Comparison of ENCODE assay signal across 8 cellular contexts in genomic region chr5:75566710-75567309, GRCh38. TPM values are rescaled to one million over a fixed set of nuclear protein-coding genes. Genes with fewer than 3 reads are reported as not detected.
A peak's percentile ranks its signal among the peaks of the same experiment; 100 is the strongest.
DNase-seq lines count a peak whose midpoint lies in the region; TF ChIP-seq lines count a peak whose summit lies in the region.

No MANE protein-coding gene starts in this region.

- peak; percentile 51 for DNase-seq in GM13976 (ENCODE audit: low spot score)
- peak; percentile 30 for DNase-seq in activated CD4-positive, alpha-beta memory T cell treated with anti-CD3 and anti-CD28 coated beads, Interleukin-2, amount 10 ng/mL, durations not matched to agents 7 days and 5 days
- DNase-seq in fibroblast of the conjunctiva (ENCODE audit: low read depth) = peak; percentile 83
- DNase-seq in sigmoid colon = no peak
- DNase-seq in NCI-H2107 treated with DMSO at 0.1 percent for 48 hours (lab: John Stamatoyannopoulos, UW; ENCODE audit: unreplicated experiment) = no peak
- no peak for DNase-seq in COR-L47 (lab: John Stamatoyannopoulos, UW)

- in situ Hi-C loops in GM13976 (cut with MboI; ENCODE audit: low sequenced_read_pairs, unreplicated experiment) = no loop called here

- peaks cover 25% of the 10 kb centered on the region for H3K9me3 Mint-ChIP-seq in activated CD4-positive, alpha-beta memory T cell treated with anti-CD3 and anti-CD28 coated beads, Interleukin-2, amount 10 ng/mL, durations not matched to agents 7 days and 5 days

- H3K27ac Mint-ChIP-seq in activated CD4-positive, alpha-beta memory T cell treated with anti-CD3 and anti-CD28 coated beads, Interleukin-2, amount 10 ng/mL, durations not matched to agents 7 days and 5 days = peak overlapping the region; percentile 78

- H3K4me2 ChIP-seq in Loucy (ENCODE audit: low read depth, low read length, poor library complexity, severe bottlenecking) = peak overlapping the region; percentile 68

- H3K36me3 Mint-ChIP-seq in activated CD4-positive, alpha-beta memory T cell treated with anti-CD3 and anti-CD28 coated beads, Interleukin-2, amount 10 ng/mL, durations not matched to agents 7 days and 5 days (ENCODE audit: low read depth) = peaks cover 69% of the 10 kb centered on the region

- H2AFZ ChIP-seq in Loucy (ENCODE audit: low read length) = no peak overlapping the region

- H3K27ac ChIP-seq in HEK293 (ENCODE audit: extremely low read depth, low read depth, low read length) = no peak overlapping the region
- H3K27ac ChIP-seq in sigmoid colon = peak overlapping the region; percentile 57 to 75 (median 68)

- H3K9ac ChIP-seq in Loucy (ENCODE audit: low read depth, low read length, poor library complexity, severe bottlenecking) = peak overlapping the region; percentile 33

- no peaks in the 10 kb centered on the region for H3K9me3 ChIP-seq in HEK293 (ENCODE audit: control insufficient read depth, insufficient read depth, low read depth, low read length)
- H3K9me3 ChIP-seq in Loucy (ENCODE audit: insufficient read depth, low read depth, low read length) = no peaks in the 10 kb centered on the region
- no peaks in the 10 kb centered on the region for H3K9me3 ChIP-seq in sigmoid colon

- H3K4me1 ChIP-seq in HEK293 (ENCODE audit: control insufficient read depth, insufficient read depth, low read length) (peaks cover 7% of the 10 kb centered on the region), Loucy (ENCODE audit: insufficient read depth, low read length, poor library complexity, severe bottlenecking) (peaks cover 29% of the 10 kb centered on the region), sigmoid colon (peaks cover 0 to 30% (median 25%) of the 10 kb centered on the region in 4 donors)

- peaks cover 48% of the 10 kb centered on the region for H3K79me2 ChIP-seq in Loucy (ENCODE audit: insufficient read depth, low read length)

- no peaks in the 10 kb centered on the region for H3F3A ChIP-seq in Loucy (ENCODE audit: low read depth)

- 62 to 83% methylated on average over 6 of the region's 6 CpGs for WGBS in sigmoid colon, 2 donors

- CTCF ChIA-PET in HEK293 (lab: Yijun Ruan, JAX) = no interaction called here
- CTCF ChIA-PET in activated CD4-positive, alpha-beta memory T cell treated with anti-CD3 and anti-CD28 coated beads, Interleukin-2, amount 10 ng/mL, durations not matched to agents 7 days and 5 days (lab: Charles Lee) = no interaction called here

- intact Hi-C loops in sigmoid colon (cut with DNase I) = loop anchor here (5.0 kb wide), 1 partner anchor 55 kb away; the partner anchor contains the start of genes CERT1 and POLK

- H3K27me3 Mint-ChIP-seq in activated CD4-positive, alpha-beta memory T cell treated with anti-CD3 and anti-CD28 coated beads, Interleukin-2, amount 10 ng/mL, durations not matched to agents 7 days and 5 days = no peaks in the 10 kb centered on the region

- POLR2A ChIA-PET in HEK293 (lab: Yijun Ruan, JAX) = interaction anchor here (1.3 to 2.0 kb wide), 3 partner anchors 150 to 330 kb away, joined by 3 to 7 read pairs (median 5); partner anchors contain the start of genes ANKRD31, HMGCR and POC5
- POLR2A ChIA-PET in activated CD4-positive, alpha-beta memory T cell treated with anti-CD3 and anti-CD28 coated beads, Interleukin-2, amount 10 ng/mL, durations not matched to agents 7 days and 5 days (lab: Charles Lee) = interaction anchor here (1.0 to 2.9 kb wide), 4 partner anchors 23 to 150 kb away, joined by 3 to 11 read pairs (median 3); partner anchors contain the start of genes CERT1, POC5 and POLK

- H3K4me3 Mint-ChIP-seq in activated CD4-positive, alpha-beta memory T cell treated with anti-CD3 and anti-CD28 coated beads, Interleukin-2, amount 10 ng/mL, durations not matched to agents 7 days and 5 days = peak overlapping the region; percentile 68

- peaks cover 7% of the 10 kb centered on the region for H4K20me1 ChIP-seq in Loucy (ENCODE audit: insufficient read depth, low read length, poor library complexity, severe bottlenecking)

- TF ChIP-seq EP300 in sigmoid colon (IDR thresholded peaks at IDR 0.05) = no peak

- peaks cover 29% of the 10 kb centered on the region for H3K4me1 Mint-ChIP-seq in activated CD4-positive, alpha-beta memory T cell treated with anti-CD3 and anti-CD28 coated beads, Interleukin-2, amount 10 ng/mL, durations not matched to agents 7 days and 5 days

- no peak for TF ChIP-seq POLR2A in sigmoid colon (IDR thresholded peaks at IDR 0.05)

- peaks cover 0 to 5% of the 10 kb centered on the region in 2 experiments; a peak in 1 of 3 replicates for H3K36me3 ChIP-seq in HEK293 (ENCODE audit: control insufficient read depth in 2 of 2, insufficient read depth in 1 of 2, low read length in 2 of 2)
- H3K36me3 ChIP-seq in Loucy (ENCODE audit: insufficient read depth, low read length) = peaks cover 17% of the 10 kb centered on the region; the same call in 1 of the 2 replicates
- H3K36me3 ChIP-seq in sigmoid colon = peaks cover 0 to 6% (median 0%) of the 10 kb centered on the region in 4 donors

- H3K27me3 ChIP-seq in Loucy (ENCODE audit: insufficient read depth, low read length, poor library complexity, severe bottlenecking) = no peaks in the 10 kb centered on the region
- no peaks in the 10 kb centered on the region for H3K27me3 ChIP-seq in sigmoid colon

- no peaks in the 10 kb centered on the region for H3K9me2 ChIP-seq in Loucy (replicated peaks; ENCODE audit: low read depth, low read length)

- no peak for TF ChIP-seq CTCF in GM13976 (IDR thresholded peaks at IDR 0.05; ENCODE audit: borderline replicate concordance, control extremely low read depth, extremely low read depth, insufficient read depth, missing control alignments)
- TF ChIP-seq CTCF in HEK293 (tag by site-specific recombination; IDR thresholded peaks at IDR 0.05) = no peak
- no peak for TF ChIP-seq CTCF in Loucy (conservative IDR thresholded peaks at IDR 0.05; ENCODE audit: low read length)
- TF ChIP-seq CTCF in sigmoid colon (IDR thresholded peaks at IDR 0.05) = no peak

- H3K4me3 ChIP-seq in HEK293 (ENCODE audit: low read depth, low read length) (peak overlapping the region; percentile 25), Loucy (ENCODE audit: low read length, poor library complexity, severe bottlenecking) (peak overlapping the region; percentile 45), sigmoid colon (no peak overlapping the region)

TF ChIP-seq in HEK293, 187 proteins besides CTCF, POLR2A, EP300 and RAD21 (continues in another document):
- TF ChIP-seq ZNF639 (tag by site-specific recombination; IDR thresholded peaks at IDR 0.05) = no peak
- no peak for TF ChIP-seq ZNF280C (tag by site-specific recombination; IDR thresholded peaks at IDR 0.05)
- TF ChIP-seq ZNF18 (tag by site-specific recombination; IDR thresholded peaks at IDR 0.05) = no peak
- 0 out of 2 replicates have a peak, but pooled peaks have one; percentile 16 for TF ChIP-seq IKZF3 (tag by site-specific recombination; IDR thresholded peaks at IDR 0.05)
- peak; percentile 7 for TF ChIP-seq SETDB1 (IDR thresholded peaks at IDR 0.05; ENCODE audit: insufficient read length, low read length)

RNA-seq across cellular contexts. Expression of gene ANKDD1B, which starts 44.4 kb away (rescaled TPM):
- total RNA-seq in activated CD4-positive, alpha-beta memory T cell treated with anti-CD3 and anti-CD28 coated beads, Interleukin-2, amount 10 ng/mL, durations not matched to agents 7 days and 5 days = under 1 TPM in 1 of 2 experiments, not detected in 1; 0.18 TPM
- total RNA-seq in sigmoid colon = under 1 TPM in 2 of 4 donors, not detected in 2; 0.36 to 0.66 TPM
- polyA plus RNA-seq in sigmoid colon = 1 to 10 TPM; 1.8 to 3.0 (median 3.0) TPM

RNA-seq across cellular contexts. Expression of gene POLK, which starts 55.1 kb away (rescaled TPM):
- 10 to 100 TPM; 28.3 to 28.7 TPM for total RNA-seq in activated CD4-positive, alpha-beta memory T cell treated with anti-CD3 and anti-CD28 coated beads, Interleukin-2, amount 10 ng/mL, durations not matched to agents 7 days and 5 days
- total RNA-seq in sigmoid colon = 10 to 100 TPM; 35.2 to 48.5 (median 40.5) TPM
- polyA plus RNA-seq in sigmoid colon = 1 to 10 TPM; 3.9 to 5.4 (median 4.2) TPM

RNA-seq across cellular contexts. Expression of gene CERT1, which starts 55.4 kb away (rescaled TPM):
- total RNA-seq in activated CD4-positive, alpha-beta memory T cell treated with anti-CD3 and anti-CD28 coated beads, Interleukin-2, amount 10 ng/mL, durations not matched to agents 7 days and 5 days = 10 to 100 TPM; 36.2 to 39.7 TPM
- total RNA-seq in sigmoid colon = 10 to 100 TPM; 18.6 to 40.2 (median 37.9) TPM
- 10 to 100 TPM; 14.1 to 20.3 (median 14.4) TPM for polyA plus RNA-seq in sigmoid colon

Comparison
In these comparisons a context has a peak if more than half of its experiments do, and no peak if none do; other contexts are left out.
1. DNase-seq: peak in GM13976 (single experiment), activated CD4-positive, alpha-beta memory T cell treated with anti-CD3 and anti-CD28 coated beads, Interleukin-2, amount 10 ng/mL, durations not matched to agents 7 days and 5 days (single experiment) and fibroblast of the conjunctiva (single experiment); none in sigmoid colon (single experiment), NCI-H2107 treated with DMSO at 0.1 percent for 48 hours (single experiment) and COR-L47 (single experiment).
2. H3K4me3 ChIP-seq: peak in HEK293 (single experiment) and Loucy (single experiment); none in sigmoid colon (0 of 4).